Comparison of ENCODE assay signal across 2 cellular contexts in the genomic region with DNA sequence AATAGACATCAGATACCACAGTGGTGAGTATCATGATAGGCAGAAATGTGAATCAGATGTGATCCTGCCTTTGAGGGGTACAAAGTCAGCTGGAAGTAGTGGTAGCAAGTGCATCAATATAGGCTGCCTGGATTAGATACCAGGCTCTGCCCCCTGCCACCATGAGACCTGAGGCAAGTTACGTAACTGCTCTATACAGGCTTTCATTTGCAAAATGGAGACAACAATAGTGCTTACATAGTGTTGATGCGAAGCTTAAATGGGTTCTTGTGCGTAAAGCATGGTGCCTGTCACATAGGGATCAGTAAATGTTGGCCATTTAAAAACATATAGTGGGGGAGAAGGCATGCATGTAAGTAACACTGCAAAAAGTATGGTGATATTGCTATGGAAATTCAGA.
A peak's percentile ranks its signal among the peaks of the same experiment; 100 is the strongest.
TF ChIP-seq lines count a peak whose summit lies in the region.

No MANE protein-coding gene starts in this region.

TF ChIP-seq in GM23338, 12 proteins besides CTCF, POLR2A, EP300 and RAD21 (continued from another document):
- TF ChIP-seq STAT1 (IDR thresholded peaks at IDR 0.05; ENCODE audit: unreplicated experiment): no peak
- TF ChIP-seq JUNB (IDR thresholded peaks at IDR 0.05; ENCODE audit: unreplicated experiment): no peak
- TF ChIP-seq, protein P1, sequence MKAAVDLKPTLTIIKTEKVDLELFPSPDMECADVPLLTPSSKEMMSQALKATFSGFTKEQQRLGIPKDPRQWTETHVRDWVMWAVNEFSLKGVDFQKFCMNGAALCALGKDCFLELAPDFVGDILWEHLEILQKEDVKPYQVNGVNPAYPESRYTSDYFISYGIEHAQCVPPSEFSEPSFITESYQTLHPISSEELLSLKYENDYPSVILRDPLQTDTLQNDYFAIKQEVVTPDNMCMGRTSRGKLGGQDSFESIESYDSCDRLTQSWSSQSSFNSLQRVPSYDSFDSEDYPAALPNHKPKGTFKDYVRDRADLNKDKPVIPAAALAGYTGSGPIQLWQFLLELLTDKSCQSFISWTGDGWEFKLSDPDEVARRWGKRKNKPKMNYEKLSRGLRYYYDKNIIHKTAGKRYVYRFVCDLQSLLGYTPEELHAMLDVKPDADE (IDR thresholded peaks at IDR 0.05): no peak
- TF ChIP-seq ZNF114 (CRISPR knock-in tag; IDR thresholded peaks at IDR 0.05): no peak
- TF ChIP-seq, protein P2, sequence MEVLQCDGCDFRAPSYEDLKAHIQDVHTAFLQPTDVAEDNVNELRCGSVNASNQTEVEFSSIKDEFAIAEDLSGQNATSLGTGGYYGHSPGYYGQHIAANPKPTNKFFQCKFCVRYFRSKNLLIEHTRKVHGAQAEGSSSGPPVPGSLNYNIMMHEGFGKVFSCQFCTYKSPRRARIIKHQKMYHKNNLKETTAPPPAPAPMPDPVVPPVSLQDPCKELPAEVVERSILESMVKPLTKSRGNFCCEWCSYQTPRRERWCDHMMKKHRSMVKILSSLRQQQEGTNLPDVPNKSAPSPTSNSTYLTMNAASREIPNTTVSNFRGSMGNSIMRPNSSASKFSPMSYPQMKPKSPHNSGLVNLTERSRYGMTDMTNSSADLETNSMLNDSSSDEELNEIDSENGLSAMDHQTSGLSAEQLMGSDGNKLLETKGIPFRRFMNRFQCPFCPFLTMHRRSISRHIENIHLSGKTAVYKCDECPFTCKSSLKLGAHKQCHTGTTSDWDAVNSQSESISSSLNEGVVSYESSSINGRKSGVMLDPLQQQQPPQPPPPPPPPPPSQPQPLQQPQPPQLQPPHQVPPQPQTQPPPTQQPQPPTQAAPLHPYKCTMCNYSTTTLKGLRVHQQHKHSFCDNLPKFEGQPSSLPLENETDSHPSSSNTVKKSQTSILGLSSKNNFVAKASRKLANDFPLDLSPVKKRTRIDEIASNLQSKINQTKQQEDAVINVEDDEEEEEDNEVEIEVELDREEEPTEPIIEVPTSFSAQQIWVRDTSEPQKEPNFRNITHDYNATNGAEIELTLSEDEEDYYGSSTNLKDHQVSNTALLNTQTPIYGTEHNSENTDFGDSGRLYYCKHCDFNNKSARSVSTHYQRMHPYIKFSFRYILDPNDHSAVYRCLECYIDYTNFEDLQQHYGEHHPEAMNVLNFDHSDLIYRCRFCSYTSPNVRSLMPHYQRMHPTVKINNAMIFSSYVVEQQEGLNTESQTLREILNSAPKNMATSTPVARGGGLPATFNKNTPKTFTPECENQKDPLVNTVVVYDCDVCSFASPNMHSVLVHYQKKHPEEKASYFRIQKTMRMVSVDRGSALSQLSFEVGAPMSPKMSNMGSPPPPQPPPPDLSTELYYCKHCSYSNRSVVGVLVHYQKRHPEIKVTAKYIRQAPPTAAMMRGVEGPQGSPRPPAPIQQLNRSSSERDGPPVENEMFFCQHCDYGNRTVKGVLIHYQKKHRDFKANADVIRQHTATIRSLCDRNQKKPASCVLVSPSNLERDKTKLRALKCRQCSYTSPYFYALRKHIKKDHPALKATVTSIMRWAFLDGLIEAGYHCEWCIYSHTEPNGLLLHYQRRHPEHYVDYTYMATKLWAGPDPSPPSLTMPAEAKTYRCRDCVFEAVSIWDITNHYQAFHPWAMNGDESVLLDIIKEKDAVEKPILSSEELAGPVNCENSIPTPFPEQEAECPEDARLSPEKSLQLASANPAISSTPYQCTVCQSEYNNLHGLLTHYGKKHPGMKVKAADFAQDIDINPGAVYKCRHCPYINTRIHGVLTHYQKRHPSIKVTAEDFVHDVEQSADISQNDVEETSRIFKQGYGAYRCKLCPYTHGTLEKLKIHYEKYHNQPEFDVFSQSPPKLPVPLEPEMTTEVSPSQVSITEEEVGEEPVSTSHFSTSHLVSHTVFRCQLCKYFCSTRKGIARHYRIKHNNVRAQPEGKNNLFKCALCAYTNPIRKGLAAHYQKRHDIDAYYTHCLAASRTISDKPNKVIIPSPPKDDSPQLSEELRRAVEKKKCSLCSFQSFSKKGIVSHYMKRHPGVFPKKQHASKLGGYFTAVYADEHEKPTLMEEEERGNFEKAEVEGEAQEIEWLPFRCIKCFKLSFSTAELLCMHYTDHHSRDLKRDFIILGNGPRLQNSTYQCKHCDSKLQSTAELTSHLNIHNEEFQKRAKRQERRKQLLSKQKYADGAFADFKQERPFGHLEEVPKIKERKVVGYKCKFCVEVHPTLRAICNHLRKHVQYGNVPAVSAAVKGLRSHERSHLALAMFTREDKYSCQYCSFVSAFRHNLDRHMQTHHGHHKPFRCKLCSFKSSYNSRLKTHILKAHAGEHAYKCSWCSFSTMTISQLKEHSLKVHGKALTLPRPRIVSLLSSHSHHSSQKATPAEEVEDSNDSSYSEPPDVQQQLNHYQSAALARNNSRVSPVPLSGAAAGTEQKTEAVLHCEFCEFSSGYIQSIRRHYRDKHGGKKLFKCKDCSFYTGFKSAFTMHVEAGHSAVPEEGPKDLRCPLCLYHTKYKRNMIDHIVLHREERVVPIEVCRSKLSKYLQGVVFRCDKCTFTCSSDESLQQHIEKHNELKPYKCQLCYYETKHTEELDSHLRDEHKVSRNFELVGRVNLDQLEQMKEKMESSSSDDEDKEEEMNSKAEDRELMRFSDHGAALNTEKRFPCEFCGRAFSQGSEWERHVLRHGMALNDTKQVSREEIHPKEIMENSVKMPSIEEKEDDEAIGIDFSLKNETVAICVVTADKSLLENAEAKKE (CRISPR knock-in tag; IDR thresholded peaks at IDR 0.05): no peak
- TF ChIP-seq EZH2 (IDR thresholded peaks at IDR 0.05; ENCODE audit: low read depth, unreplicated experiment): no peak
- TF ChIP-seq, protein P3, sequence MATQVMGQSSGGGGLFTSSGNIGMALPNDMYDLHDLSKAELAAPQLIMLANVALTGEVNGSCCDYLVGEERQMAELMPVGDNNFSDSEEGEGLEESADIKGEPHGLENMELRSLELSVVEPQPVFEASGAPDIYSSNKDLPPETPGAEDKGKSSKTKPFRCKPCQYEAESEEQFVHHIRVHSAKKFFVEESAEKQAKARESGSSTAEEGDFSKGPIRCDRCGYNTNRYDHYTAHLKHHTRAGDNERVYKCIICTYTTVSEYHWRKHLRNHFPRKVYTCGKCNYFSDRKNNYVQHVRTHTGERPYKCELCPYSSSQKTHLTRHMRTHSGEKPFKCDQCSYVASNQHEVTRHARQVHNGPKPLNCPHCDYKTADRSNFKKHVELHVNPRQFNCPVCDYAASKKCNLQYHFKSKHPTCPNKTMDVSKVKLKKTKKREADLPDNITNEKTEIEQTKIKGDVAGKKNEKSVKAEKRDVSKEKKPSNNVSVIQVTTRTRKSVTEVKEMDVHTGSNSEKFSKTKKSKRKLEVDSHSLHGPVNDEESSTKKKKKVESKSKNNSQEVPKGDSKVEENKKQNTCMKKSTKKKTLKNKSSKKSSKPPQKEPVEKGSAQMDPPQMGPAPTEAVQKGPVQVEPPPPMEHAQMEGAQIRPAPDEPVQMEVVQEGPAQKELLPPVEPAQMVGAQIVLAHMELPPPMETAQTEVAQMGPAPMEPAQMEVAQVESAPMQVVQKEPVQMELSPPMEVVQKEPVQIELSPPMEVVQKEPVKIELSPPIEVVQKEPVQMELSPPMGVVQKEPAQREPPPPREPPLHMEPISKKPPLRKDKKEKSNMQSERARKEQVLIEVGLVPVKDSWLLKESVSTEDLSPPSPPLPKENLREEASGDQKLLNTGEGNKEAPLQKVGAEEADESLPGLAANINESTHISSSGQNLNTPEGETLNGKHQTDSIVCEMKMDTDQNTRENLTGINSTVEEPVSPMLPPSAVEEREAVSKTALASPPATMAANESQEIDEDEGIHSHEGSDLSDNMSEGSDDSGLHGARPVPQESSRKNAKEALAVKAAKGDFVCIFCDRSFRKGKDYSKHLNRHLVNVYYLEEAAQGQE (IDR thresholded peaks at IDR 0.05; ENCODE audit: unreplicated experiment): no peak
- no peak for TF ChIP-seq EZH2phosphoT487 (IDR thresholded peaks at IDR 0.05; ENCODE audit: unreplicated experiment)

TF ChIP-seq in H1, 55 proteins besides CTCF, POLR2A, EP300 and RAD21 (continued from another document):
- no peak for TF ChIP-seq KDM1A (IDR thresholded peaks at IDR 0.05; ENCODE audit: borderline replicate concordance, low read length)
- TF ChIP-seq GTF2F1 (IDR thresholded peaks at IDR 0.05; ENCODE audit: borderline replicate concordance, low read depth, low read length): no peak
- no peak for TF ChIP-seq KDM5A (IDR thresholded peaks at IDR 0.05; ENCODE audit: low read length)
- TF ChIP-seq, protein P4, sequence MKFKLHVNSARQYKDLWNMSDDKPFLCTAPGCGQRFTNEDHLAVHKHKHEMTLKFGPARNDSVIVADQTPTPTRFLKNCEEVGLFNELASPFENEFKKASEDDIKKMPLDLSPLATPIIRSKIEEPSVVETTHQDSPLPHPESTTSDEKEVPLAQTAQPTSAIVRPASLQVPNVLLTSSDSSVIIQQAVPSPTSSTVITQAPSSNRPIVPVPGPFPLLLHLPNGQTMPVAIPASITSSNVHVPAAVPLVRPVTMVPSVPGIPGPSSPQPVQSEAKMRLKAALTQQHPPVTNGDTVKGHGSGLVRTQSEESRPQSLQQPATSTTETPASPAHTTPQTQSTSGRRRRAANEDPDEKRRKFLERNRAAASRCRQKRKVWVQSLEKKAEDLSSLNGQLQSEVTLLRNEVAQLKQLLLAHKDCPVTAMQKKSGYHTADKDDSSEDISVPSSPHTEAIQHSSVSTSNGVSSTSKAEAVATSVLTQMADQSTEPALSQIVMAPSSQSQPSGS (IDR thresholded peaks at IDR 0.05; ENCODE audit: low read length): no peak
- TF ChIP-seq ZNF274 (IDR thresholded peaks at IDR 0.05; ENCODE audit: borderline replicate concordance, extremely low read depth, low read length): no peak
- TF ChIP-seq CEBPB (IDR thresholded peaks at IDR 0.05; ENCODE audit: low read depth, low read length): peak; percentile 92
- TF ChIP-seq, protein P5, sequence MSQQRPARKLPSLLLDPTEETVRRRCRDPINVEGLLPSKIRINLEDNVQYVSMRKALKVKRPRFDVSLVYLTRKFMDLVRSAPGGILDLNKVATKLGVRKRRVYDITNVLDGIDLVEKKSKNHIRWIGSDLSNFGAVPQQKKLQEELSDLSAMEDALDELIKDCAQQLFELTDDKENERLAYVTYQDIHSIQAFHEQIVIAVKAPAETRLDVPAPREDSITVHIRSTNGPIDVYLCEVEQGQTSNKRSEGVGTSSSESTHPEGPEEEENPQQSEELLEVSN (IDR thresholded peaks at IDR 0.05): no peak
- no peak for TF ChIP-seq BCL11A (IDR thresholded peaks at IDR 0.05; ENCODE audit: low read depth in 2 of 2, low read length in 2 of 2)
- no peak for TF ChIP-seq EZH2 (IDR thresholded peaks at IDR 0.05; ENCODE audit: low read depth, low read length, severe bottlenecking)
- TF ChIP-seq TCF12 (IDR thresholded peaks at IDR 0.05; ENCODE audit: low read depth, low read length): no peak
- 0 out of 2 replicates have a peak, but pooled peaks have one; percentile 50 for TF ChIP-seq YY1 (IDR thresholded peaks at IDR 0.05; ENCODE audit: low read depth, low read length)
